In the genomic region with DNA sequence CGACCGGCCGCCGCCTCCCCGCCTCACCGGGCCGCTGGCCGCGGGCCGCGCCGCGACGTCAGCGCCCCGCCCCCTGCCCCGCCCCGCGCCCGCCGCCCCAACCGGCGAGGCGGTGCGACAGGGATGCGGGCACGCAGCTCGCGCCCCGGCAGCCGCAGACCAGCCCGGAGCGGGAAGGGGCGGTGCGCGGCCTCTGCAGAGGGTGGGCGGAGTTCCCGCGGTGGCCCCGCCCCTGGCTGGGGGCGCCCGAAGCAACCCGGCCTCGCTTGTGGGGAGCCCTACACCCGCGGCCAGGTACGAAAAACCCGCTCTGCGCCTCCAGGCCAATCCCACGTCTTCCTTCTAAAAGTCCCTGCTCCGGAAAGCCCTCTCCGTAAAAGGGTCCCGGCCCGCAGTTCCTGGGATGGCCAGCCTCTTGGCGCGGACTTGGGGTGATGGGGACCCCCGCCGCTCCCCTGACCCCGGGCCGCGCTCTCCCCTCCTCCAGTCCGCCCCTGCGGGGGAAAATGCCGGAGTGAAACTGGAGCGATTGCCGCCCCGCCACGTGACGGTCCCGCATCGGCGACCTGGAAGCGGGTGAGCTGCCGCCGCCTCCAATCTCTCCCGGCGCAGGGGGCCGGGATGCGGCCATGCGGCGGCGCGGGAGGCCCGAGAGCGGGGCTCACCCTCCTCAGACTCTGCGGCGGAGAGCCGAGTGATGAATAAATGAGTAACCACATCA, we compare ENCODE assay signal across 8 cellular contexts. TPM values are rescaled to one million over a fixed set of nuclear protein-coding genes. Genes with fewer than 3 reads are reported as not detected.
DNase-seq lines count a peak whose midpoint lies in the region; ATAC-seq and TF ChIP-seq lines count a peak whose summit lies in the region.

A gene with protein sequence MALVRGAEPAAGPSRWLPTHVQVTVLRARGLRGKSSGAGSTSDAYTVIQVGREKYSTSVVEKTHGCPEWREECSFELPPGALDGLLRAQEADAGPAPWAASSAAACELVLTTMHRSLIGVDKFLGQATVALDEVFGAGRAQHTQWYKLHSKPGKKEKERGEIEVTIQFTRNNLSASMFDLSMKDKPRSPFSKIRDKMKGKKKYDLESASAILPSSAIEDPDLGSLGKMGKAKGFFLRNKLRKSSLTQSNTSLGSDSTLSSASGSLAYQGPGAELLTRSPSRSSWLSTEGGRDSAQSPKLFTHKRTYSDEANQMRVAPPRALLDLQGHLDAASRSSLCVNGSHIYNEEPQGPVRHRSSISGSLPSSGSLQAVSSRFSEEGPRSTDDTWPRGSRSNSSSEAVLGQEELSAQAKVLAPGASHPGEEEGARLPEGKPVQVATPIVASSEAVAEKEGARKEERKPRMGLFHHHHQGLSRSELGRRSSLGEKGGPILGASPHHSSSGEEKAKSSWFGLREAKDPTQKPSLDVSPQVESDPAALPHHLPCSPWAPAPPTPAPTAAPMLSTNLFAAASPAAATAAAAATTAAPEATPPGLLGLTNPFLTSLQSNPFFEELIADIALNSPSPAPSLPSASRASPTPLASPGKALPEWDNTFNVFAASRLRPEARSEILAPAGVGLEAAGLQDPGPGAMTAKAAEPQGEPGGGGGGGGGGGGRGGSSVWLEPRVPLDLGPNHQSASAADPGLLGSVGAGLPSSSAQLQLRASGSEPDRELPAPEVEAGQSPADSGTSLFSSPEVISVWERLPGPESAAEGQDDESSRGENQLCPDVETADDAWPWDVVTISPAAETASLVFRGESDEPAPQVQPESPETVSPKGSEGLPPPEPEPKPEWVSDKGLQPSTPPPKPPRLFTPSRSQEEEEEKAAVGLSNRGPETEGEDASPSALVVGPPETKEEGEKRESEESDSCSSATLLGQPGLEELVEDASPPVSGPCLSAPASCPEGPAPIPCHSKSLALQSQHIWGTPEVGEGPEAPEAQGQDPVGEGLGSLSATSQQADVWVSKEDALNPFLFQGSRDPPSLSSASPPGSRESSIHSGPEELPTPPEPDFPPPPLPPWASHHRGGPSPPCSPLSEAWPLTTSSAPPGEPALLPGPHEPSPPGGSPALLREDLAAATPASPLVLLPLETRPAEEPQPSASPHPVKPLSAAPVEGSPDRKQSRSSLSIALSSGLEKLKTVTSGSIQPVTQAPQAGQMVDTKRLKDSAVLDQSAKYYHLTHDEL (N-terminal part only) (minus strand): TSS at position 36 of the 721 bp plus-strand sequence. CDS start 171 bp downstream, outside the sequence.

- TF ChIP-seq CTCF in Calu3 (IDR thresholded peaks at IDR 0.05; ENCODE audit: unreplicated experiment) (no peak), osteocyte (IDR thresholded peaks at IDR 0.05) (peak; percentile 10), suprapubic skin (IDR thresholded peaks at IDR 0.05) (no peak)

- H3K27me3 Mint-ChIP-seq in Calu3 (ENCODE audit: unreplicated experiment): no peaks in the 10 kb centered on the region
- H3K27me3 Mint-ChIP-seq in activated naive CD8-positive, alpha-beta T cell treated with anti-CD3 and anti-CD28 coated beads, Interleukin-2, amount 50 U/mL, for 24 hours: peaks cover 10% of the 10 kb centered on the region
- no peaks in the 10 kb centered on the region for H3K27me3 Mint-ChIP-seq in osteocyte (ENCODE audit: unreplicated experiment)

- H3K36me3 Mint-ChIP-seq in Calu3 (ENCODE audit: insufficient read depth, unreplicated experiment) (peaks cover 24% of the 10 kb centered on the region), osteocyte (ENCODE audit: unreplicated experiment) (no peaks in the 10 kb centered on the region)
- no peaks in the 10 kb centered on the region for H3K36me3 Mint-ChIP-seq in activated naive CD8-positive, alpha-beta T cell treated with anti-CD3 and anti-CD28 coated beads, Interleukin-2, amount 50 U/mL, for 24 hours (ENCODE audit: low read depth)

- ATAC-seq in GM21528 (IDR thresholded peaks at IDR 0.05; ENCODE audit: low FRiP score, unreplicated experiment) (peak; percentile 59), Right ventricle myocardium inferior (peak; percentile 90)
- peak; percentile 74 for ATAC-seq in activated naive CD8-positive, alpha-beta T cell treated with anti-CD3 and anti-CD28 coated beads, Interleukin-2, amount 50 U/mL, for 24 hours

- DNase-seq in Calu3: peak; percentile 88
- DNase-seq in Jurkat, Clone E6-1 (ENCODE audit: low read depth, low spot score): peak; percentile 51
- DNase-seq in T follicular helper cell (ENCODE audit: low read depth): peak; percentile 70
- peak; percentile 77 for DNase-seq in activated naive CD8-positive, alpha-beta T cell treated with anti-CD3 and anti-CD28 coated beads, Interleukin-2, amount 50 U/mL, for 24 hours
- peak; percentile 88 for DNase-seq in Right ventricle myocardium inferior (ENCODE audit: missing footprints)
- DNase-seq in osteocyte (ENCODE audit: extremely low spot score, unreplicated experiment): no peak
- DNase-seq in suprapubic skin (ENCODE audit: low spot score in 2 of 2): peak; percentile 81 to 85

- H3K9me3 ChIP-seq in suprapubic skin: no peaks in the 10 kb centered on the region

- peak within 1 kb of the TSS; percentile 89 for H3K27ac ChIP-seq in suprapubic skin

- no peaks in the 10 kb centered on the region for H3K27me3 ChIP-seq in suprapubic skin

- no peaks in the 10 kb centered on the region for H3K36me3 ChIP-seq in suprapubic skin

- peak within 1 kb of the TSS; percentile 65 for H3K4me3 ChIP-seq in Jurkat, Clone E6-1 (ENCODE audit: low read length)
- peak within 1 kb of the TSS; percentile 90 for H3K4me3 ChIP-seq in suprapubic skin

- H3K4me3 Mint-ChIP-seq in Calu3 (ENCODE audit: low read depth, unreplicated experiment) (peak within 1 kb of the TSS; percentile 95), osteocyte (ENCODE audit: unreplicated experiment) (peak within 1 kb of the TSS; percentile 83)
- peak within 1 kb of the TSS; percentile 68 for H3K4me3 Mint-ChIP-seq in activated naive CD8-positive, alpha-beta T cell treated with anti-CD3 and anti-CD28 coated beads, Interleukin-2, amount 50 U/mL, for 24 hours

- BruUV-seq in Calu3 (replicated peaks; lab: Mats Ljungman, UMichigan): no TSS peak

- H3K27ac Mint-ChIP-seq in Calu3 (ENCODE audit: unreplicated experiment) (peak within 1 kb of the TSS; percentile 80), osteocyte (ENCODE audit: unreplicated experiment) (peak within 1 kb of the TSS; percentile 87)
- peak within 1 kb of the TSS; percentile 19 for H3K27ac Mint-ChIP-seq in activated naive CD8-positive, alpha-beta T cell treated with anti-CD3 and anti-CD28 coated beads, Interleukin-2, amount 50 U/mL, for 24 hours

- H3K4me1 Mint-ChIP-seq in Calu3 (ENCODE audit: low read depth, unreplicated experiment) (peaks cover 23% of the 10 kb centered on the region), osteocyte (ENCODE audit: unreplicated experiment) (peaks cover 30% of the 10 kb centered on the region)
- peaks cover 21% of the 10 kb centered on the region for H3K4me1 Mint-ChIP-seq in activated naive CD8-positive, alpha-beta T cell treated with anti-CD3 and anti-CD28 coated beads, Interleukin-2, amount 50 U/mL, for 24 hours

- TF ChIP-seq EP300 in suprapubic skin (IDR thresholded peaks at IDR 0.05): no peak

- peaks cover 43% of the 10 kb centered on the region for H3K4me1 ChIP-seq in suprapubic skin

- CTCF ChIA-PET in Calu3 (lab: Charles Lee): no interaction called here

- WGBS in suprapubic skin: under 1% methylated on average over 27 of the region's 88 CpGs

- TF ChIP-seq POLR2A in suprapubic skin (IDR thresholded peaks at IDR 0.05): no peak

- intact Hi-C loops in Calu3 (cut with micrococcal nuclease; ENCODE audit: unreplicated experiment): no loop called here
- intact Hi-C loops in Right ventricle myocardium inferior (cut with DNase I): loop anchor here (5.0 kb wide), 1 partner anchor 269 kb away; no protein-coding TSS in a partner anchor

- no peaks in the 10 kb centered on the region for H3K9me3 Mint-ChIP-seq in Calu3 (ENCODE audit: low read depth, unreplicated experiment)
- no peaks in the 10 kb centered on the region for H3K9me3 Mint-ChIP-seq in activated naive CD8-positive, alpha-beta T cell treated with anti-CD3 and anti-CD28 coated beads, Interleukin-2, amount 50 U/mL, for 24 hours
- H3K9me3 Mint-ChIP-seq in osteocyte (ENCODE audit: unreplicated experiment): no peaks in the 10 kb centered on the region

RNA-seq across cellular contexts. Expression of the gene that starts here (rescaled TPM):
- total RNA-seq in Calu3 (2022): 20.2 and 27.1 TPM in 2 replicates
- polyA plus RNA-seq in Jurkat, Clone E6-1 (2012; ENCODE audit: insufficient read depth, insufficient read length): 6.2 TPM
- total RNA-seq in Right ventricle myocardium inferior: 19.0 TPM
- 30.8 and 35.5 TPM in 2 replicates for total RNA-seq in osteocyte
- total RNA-seq in suprapubic skin: 10 to 100 TPM; 24.9 to 39.5 (median 29.1) TPM

Comparison
In these comparisons a context has a peak if more than half of its experiments do, and no peak if none do; other contexts are left out.
1. H3K27ac Mint-ChIP-seq: peak in every context shown above with its lines; median percentile 87 in osteocyte; 80 in Calu3; 19 in activated naive CD8-positive, alpha-beta T cell treated with anti-CD3 and anti-CD28 coated beads, Interleukin-2, amount 50 U/mL, for 24 hours.